ENCODE assay signal across 8 cellular contexts in genomic region chr13:31160857-31161582, GRCh38. TPM values are rescaled to one million over a fixed set of nuclear protein-coding genes. Genes with fewer than 3 reads are reported as not detected.
DNase-seq lines count a peak whose midpoint lies in the region; ATAC-seq, FAIRE-seq and TF ChIP-seq lines count a peak whose summit lies in the region.

No MANE protein-coding gene starts in this region.

- 0% methylated on average over 41 to 49 of the region's 53 CpGs for WGBS in mesodermal cell (ENCODE audit: insufficient coverage in 2 of 2), 2 experiments

- peak overlapping the region; percentile 33 for H3K9ac ChIP-seq in endocrine pancreas (ENCODE audit: control insufficient read depth, insufficient read depth, low read length)

- DNase-seq in GM12892 (ENCODE audit: insufficient read length) (peak; percentile 23), NCI-H526 (lab: John Stamatoyannopoulos, UW) (peak; percentile 24 to 85), NCI-H2196 treated with DMSO at 0.1 percent for 48 hours (lab: John Stamatoyannopoulos, UW; ENCODE audit: unreplicated experiment) (no peak)
- DNase-seq in activated CD8-positive, alpha-beta memory T cell treated with anti-CD3 and anti-CD28 coated beads for 4 hours (ENCODE audit: low read depth in 2 of 2) = peak; percentile 44 to 47
- peak; percentile 36 for DNase-seq in stimulated activated CD8-positive, alpha-beta memory T cell treated with anti-CD3 and anti-CD28 coated beads, Interleukin-15, amount 100 ng/mL, for 24 hours (ENCODE audit: low read depth)

- peak; percentile 57; the same call in 1 of the 2 replicates for TF ChIP-seq POLR2A in GM12892 (IDR thresholded peaks at IDR 0.05; ENCODE audit: low read depth, low read length)

- ATAC-seq in HG02678 (IDR thresholded peaks at IDR 0.05; ENCODE audit: unreplicated experiment) = peak; percentile 25

- H3K27ac ChIP-seq in mesodermal cell (ENCODE audit: low read depth, low read length, severe bottlenecking) = peak overlapping the region; percentile 92

- H3K36me3 ChIP-seq in endocrine pancreas (ENCODE audit: control insufficient read depth, insufficient read depth, low read length) (peaks cover 2% of the 10 kb centered on the region), mesodermal cell (ENCODE audit: control insufficient read depth, insufficient read depth, low read length) (peaks cover 20% of the 10 kb centered on the region)

- H3K27me3 ChIP-seq in endocrine pancreas (ENCODE audit: control insufficient read depth, insufficient read depth, low read length) = no peaks in the 10 kb centered on the region

- H3K4me3 ChIP-seq in endocrine pancreas (ENCODE audit: control insufficient read depth, insufficient read depth, low read length) (peak overlapping the region; percentile 95), mesodermal cell (ENCODE audit: extremely low read depth, insufficient read depth, low read length, poor library complexity, severe bottlenecking) (peak overlapping the region; percentile 98)

- FAIRE-seq in GM12892 (lab: Jason Lieb, UNC) = peak; percentile 77

- H3K4me1 ChIP-seq in endocrine pancreas (ENCODE audit: control insufficient read depth, insufficient read depth, low read length) = peaks cover 21% of the 10 kb centered on the region
- peaks cover 8% of the 10 kb centered on the region for H3K4me1 ChIP-seq in mesodermal cell (ENCODE audit: control insufficient read depth, insufficient read depth, low read length, poor library complexity, severe bottlenecking)

- no peaks in the 10 kb centered on the region for H3K9me3 ChIP-seq in endocrine pancreas (ENCODE audit: control insufficient read depth, low read length)
- H3K9me3 ChIP-seq in mesodermal cell (ENCODE audit: control insufficient read depth, low read length) = no peaks in the 10 kb centered on the region

RNA-seq across cellular contexts. Expression of gene HSPH1, which starts 0.7 kb away (rescaled TPM):
- 61.2 TPM for polyA plus RNA-seq in GM12892 (2012; ENCODE audit: missing spikeins)
- 60.8 TPM for polyA plus RNA-seq in mesodermal cell (2013, experiment 1 of 2)
- polyA plus RNA-seq in mesodermal cell (2013, experiment 2 of 2) = 66.8 TPM

RNA-seq across cellular contexts. Expression of gene B3GLCT, which starts 38.8 kb away (rescaled TPM):
- 0.21 TPM for polyA plus RNA-seq in GM12892 (2012; ENCODE audit: missing spikeins)
- polyA plus RNA-seq in mesodermal cell (2013, experiment 1 of 2) = 10.9 TPM
- polyA plus RNA-seq in mesodermal cell (2013, experiment 2 of 2) = 10.6 TPM
